ENCODE assay signal across 8 cellular contexts in genomic region chr9:127786773-127787123, GRCh38. TPM values are rescaled to one million over a fixed set of nuclear protein-coding genes. Genes with fewer than 3 reads are reported as not detected.
DNase-seq lines count a peak whose midpoint lies in the region; ATAC-seq and TF ChIP-seq lines count a peak whose summit lies in the region.

No MANE protein-coding gene starts in this region.

- no peaks in the 10 kb centered on the region for H3K27me3 ChIP-seq in SJCRH30

- H3K4me3 ChIP-seq in GM12864 (ENCODE audit: low read depth, low read length) = peak overlapping the region; percentile 90
- peak overlapping the region; percentile 97 for H3K4me3 ChIP-seq in SJCRH30
- H3K4me3 ChIP-seq in fibroblast of mammary gland (ENCODE audit: control insufficient read depth, low read depth, low read length) = peak overlapping the region; percentile 89
- H3K4me3 ChIP-seq in skeletal muscle cell (ENCODE audit: low read depth, low read length) = peak overlapping the region; percentile 84

- H3K27ac ChIP-seq in SJCRH30 = peak overlapping the region; percentile 65; the same call in 1 of the 2 replicates

- DNase-seq in GM12864 (ENCODE audit: low read depth) = no peak
- DNase-seq in SJCRH30 = no peak
- peak; percentile 28 for DNase-seq in fibroblast of mammary gland (ENCODE audit: low read depth)
- no peak for DNase-seq in skeletal muscle cell (ENCODE audit: low read depth)
- DNase-seq in effector CD4-positive, alpha-beta T cell = no peak
- DNase-seq in NCI-H1694 treated with DMSO at 0.1 percent for 48 hours (lab: John Stamatoyannopoulos, UW) = no peak
- no peak for DNase-seq in DMS153 (lab: John Stamatoyannopoulos, UW)

- TF ChIP-seq CTCF in GM12864 (IDR thresholded peaks at IDR 0.05; ENCODE audit: low read depth, low read length, missing control alignments) = peak; percentile 38
- TF ChIP-seq CTCF in fibroblast of mammary gland (conservative IDR thresholded peaks at IDR 0.05; ENCODE audit: control insufficient read depth, insufficient read depth, low read depth, low read length) = peak; percentile 58

- H3K36me3 ChIP-seq in SJCRH30 = peaks cover 49% of the 10 kb centered on the region

- no peaks in the 10 kb centered on the region for H3K9me3 ChIP-seq in SJCRH30 (replicated peaks)

- peaks cover 13% of the 10 kb centered on the region for H3K4me1 ChIP-seq in SJCRH30

- no peak for ATAC-seq in HG03135 (IDR thresholded peaks at IDR 0.05; ENCODE audit: unreplicated experiment)

RNA-seq across cellular contexts. Expression of gene CDK9, which starts 0.9 kb away (rescaled TPM):
- total RNA-seq in SJCRH30 (2014; rRNA removed; shearing (Covaris generic)) = 19.2 and 21.8 TPM in 2 replicates

RNA-seq across cellular contexts. Expression of gene SH2D3C, which starts 8.3 kb away (rescaled TPM):
- 0.99 and 1.4 TPM in 2 replicates for total RNA-seq in SJCRH30 (2014; rRNA removed; shearing (Covaris generic))

RNA-seq across cellular contexts. Expression of gene FPGS, which starts 15.9 kb away (rescaled TPM):
- total RNA-seq in SJCRH30 (2014; rRNA removed; shearing (Covaris generic)) = 32.0 and 39.4 TPM in 2 replicates

RNA-seq across cellular contexts. Expression of gene TOR2A, which starts 51.7 kb away (rescaled TPM):
- 3.9 and 5.8 TPM in 2 replicates for total RNA-seq in SJCRH30 (2014; rRNA removed; shearing (Covaris generic))
